Comparison of ENCODE assay signal across 1 cellular context in genomic region chr5:93622240-93622885, GRCh38.
TF ChIP-seq lines count a peak whose summit lies in the region.

No MANE protein-coding gene starts in this region.

TF ChIP-seq in HEK293, 187 proteins besides CTCF, POLR2A, EP300 and RAD21 (continued from another document):
- TF ChIP-seq ATF2 (tag by site-specific recombination; IDR thresholded peaks at IDR 0.05; ENCODE audit: low read depth): peak; percentile 64; the same call in 1 of the 2 replicates
